28 cellular contexts compared by ENCODE assay signal in the genomic region with DNA sequence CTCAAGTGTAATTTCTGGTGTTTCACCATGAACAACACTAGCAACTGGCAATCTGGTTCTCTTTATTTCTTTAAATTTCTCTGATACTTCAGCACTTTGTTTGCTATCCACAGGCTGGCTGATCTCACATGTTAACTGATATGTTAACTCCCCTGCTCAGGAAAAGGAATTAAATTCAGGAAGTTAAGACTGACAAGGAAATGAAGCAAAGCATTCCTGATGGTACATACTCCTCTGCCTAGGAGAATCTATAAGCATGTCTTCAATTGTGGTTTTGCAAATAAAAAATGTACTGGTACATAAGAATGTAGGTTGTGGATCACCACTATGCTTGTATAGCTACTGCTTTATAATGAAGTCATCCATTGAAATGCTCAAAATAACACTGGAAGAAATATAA.
"Had no signal": no experiment of that assay in that cellular context is flagged by ENCODE, and none has a peak within 500 bp of the region (broad histone marks: within the 10 kb centered on the region; RNA-seq: fewer than 3 reads in every experiment).

No MANE protein-coding gene starts in this region.

- H3K27ac ChIP-seq: stomach, suprapubic skin, tibial artery, WERI-Rb-1 had no signal

- H3K4me1 ChIP-seq: stomach, suprapubic skin, tibial artery had no signal

- H3K27me3 ChIP-seq: stomach, suprapubic skin, tibial artery had no signal

- H3K36me3 ChIP-seq: stomach, suprapubic skin, tibial artery, WERI-Rb-1 had no signal

- DNase-seq: activated CD4-positive, alpha-beta memory T cell treated with anti-CD3 and anti-CD28 coated beads for 36 hours; activated CD4-positive, alpha-beta T cell treated with anti-CD3 and anti-CD28 coated beads, Interleukin-2, amount 10 ng/mL, durations not matched to agents 24 days and 14 days; activated CD8-positive, alpha-beta memory T cell treated with anti-CD3 and anti-CD28 coated beads, Interleukin-2, amount 50 U/mL, for 48 hours; activated gamma-delta T cell; activated naive CD4-positive, alpha-beta T cell treated with anti-CD3 and anti-CD28 coated beads, Interleukin-2, amount 10 ng/mL, durations not matched to agents 7 days and 5 days; activated naive CD8-positive, alpha-beta T cell treated with anti-CD3 and anti-CD28 coated beads, Interleukin-2, amount 10 ng/mL, durations not matched to agents 7 days and 5 days; activated T-cell treated with anti-CD3 and anti-CD28 coated beads, Interleukin-2, amount 50 U/mL, for 24 hours; amniotic stem cell; dermis blood vessel endothelial cell; effector CD4-positive, alpha-beta T cell; foreskin fibroblast; head of caudate nucleus; hypothalamus; immature natural killer cell; kidney glomerular epithelial cell; left ventricle myocardium superior; naive B cell; posterior cingulate gyrus; right cardiac atrium; stimulated activated CD4-positive, alpha-beta T cell treated with anti-CD3 and anti-CD28 coated beads, Interleukin-15, amount 100 ng/mL, for 24 hours; stimulated activated CD4-positive, alpha-beta T cell treated with anti-CD3 and anti-CD28 coated beads, Interleukin-2, amount 100 ng/mL, for 24 hours; stimulated activated naive B cell treated with anti-CD40 and anti-IgM and Interleukin-4, amounts not matched to agents 10 μg/mL and 1 μg/mL and 100 μg/mL, for 72 hours; stomach; T-helper 1 cell; tibial artery; WERI-Rb-1 had no signal

- H3K9me3 ChIP-seq: stomach, suprapubic skin, tibial artery had no signal

- H3K4me3 ChIP-seq: stomach, suprapubic skin, tibial artery had no signal

- ATAC-seq: activated CD4-positive, CD25-positive, alpha-beta regulatory T cell treated with anti-CD3 and anti-CD28 coated beads, Interleukin-2, amount 50 U/mL, for 24 hours; left ventricle myocardium superior; right cardiac atrium; stimulated activated naive B cell treated with anti-CD40 and anti-IgM and Interleukin-4, amounts not matched to agents 10 μg/mL and 1 μg/mL and 100 μg/mL, for 72 hours had no signal
